14 cellular contexts compared by ENCODE assay signal in the genomic region with DNA sequence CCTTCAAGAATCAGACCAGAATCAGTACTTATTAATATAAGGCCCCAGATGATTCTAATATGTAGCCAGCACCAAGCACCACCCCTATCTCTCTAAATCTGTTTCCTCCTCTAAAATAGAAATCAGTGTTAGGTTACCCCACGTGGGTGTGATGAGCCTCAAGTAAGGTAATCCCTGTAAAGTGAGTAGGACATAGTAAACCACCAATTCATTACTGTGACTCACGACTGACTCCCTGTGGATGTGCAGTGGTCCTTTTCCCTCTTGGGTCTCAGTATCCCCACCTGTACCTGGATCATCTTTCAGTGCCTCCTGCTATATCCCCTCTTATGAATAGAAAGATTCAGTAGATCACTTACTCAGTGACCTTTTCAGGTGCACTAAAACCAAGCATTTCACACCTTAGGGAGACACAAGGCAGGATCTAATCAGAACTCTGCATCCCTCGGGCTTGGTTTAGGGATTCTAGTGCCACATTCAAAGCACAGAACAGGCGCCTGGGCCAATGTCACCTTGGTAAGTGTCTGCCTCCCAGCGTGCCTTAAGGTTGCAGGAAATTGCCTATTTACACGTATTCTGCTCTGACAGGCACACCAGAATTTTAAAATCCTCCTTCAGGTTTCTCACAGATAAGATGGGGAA. TPM values are rescaled to one million over a fixed set of nuclear protein-coding genes. Genes with fewer than 3 reads are reported as not detected.
DNase-seq lines count a peak whose midpoint lies in the region; ATAC-seq, FAIRE-seq and TF ChIP-seq lines count a peak whose summit lies in the region.
"Had no signal": no experiment of that assay in that cellular context is flagged by ENCODE, and none has a peak within 500 bp of the region (broad histone marks: within the 10 kb centered on the region; RNA-seq: fewer than 3 reads in every experiment).

No MANE protein-coding gene starts in this region.

- no peaks in the 10 kb centered on the region for H3K9me2 ChIP-seq in Karpas-422 (replicated peaks; ENCODE audit: insufficient read depth, low read length)
- no peaks in the 10 kb centered on the region for H3K9me2 ChIP-seq in neural cell (ENCODE audit: insufficient read depth, low read length)

- H3K4me3 ChIP-seq in Caco-2 (ENCODE audit: low read depth, low read length) = no peak overlapping the region
- H3K4me3 ChIP-seq in Karpas-422 (ENCODE audit: low read length) = no peak overlapping the region
- no peak overlapping the region for H3K4me3 ChIP-seq in astrocyte (ENCODE audit: insufficient read depth, low read depth, low read length)
- H3K4me3 ChIP-seq in neural cell (ENCODE audit: low read length) = no peak overlapping the region
- H3K4me3 ChIP-seq: colonic mucosa had no signal

- H3K27ac Mint-ChIP-seq in Caco-2 (ENCODE audit: unreplicated experiment) = peak overlapping the region; percentile 94
- peak overlapping the region; percentile 83 for H3K27ac Mint-ChIP-seq in astrocyte (ENCODE audit: unreplicated experiment)
- H3K27ac Mint-ChIP-seq in activated naive CD4-positive, alpha-beta T cell treated with anti-CD3 and anti-CD28 coated beads for 36 hours = no peak overlapping the region
- H3K27ac Mint-ChIP-seq in naive thymus-derived CD8-positive, alpha-beta T cell = peak overlapping the region in 1 of 10 donors; percentile 11
- H3K27ac Mint-ChIP-seq: activated naive CD4-positive, alpha-beta T cell treated with anti-CD3 and anti-CD28 coated beads, Interleukin-2, amount 50 U/mL, for 24 hours; T-helper 2 cell treated with Interferon-gamma antibody and Interleukin-4, amounts not matched to agents 5 μg/mL and 100 μg/mL, for 36 hours had no signal

- H3K27ac ChIP-seq in Karpas-422 (ENCODE audit: low read length) = no peak overlapping the region
- no peak overlapping the region for H3K27ac ChIP-seq in astrocyte (ENCODE audit: low read depth, low read length)
- peak overlapping the region; percentile 43 for H3K27ac ChIP-seq in neural cell (ENCODE audit: low read length)
- H3K27ac ChIP-seq: colonic mucosa had no signal

- no peaks in the 10 kb centered on the region for H3K36me3 Mint-ChIP-seq in Caco-2 (ENCODE audit: insufficient read depth, unreplicated experiment)
- peaks cover 2% of the 10 kb centered on the region for H3K36me3 Mint-ChIP-seq in astrocyte (ENCODE audit: low read depth, unreplicated experiment)
- H3K36me3 Mint-ChIP-seq in activated naive CD4-positive, alpha-beta T cell treated with anti-CD3 and anti-CD28 coated beads for 36 hours (ENCODE audit: low read depth) = no peaks in the 10 kb centered on the region
- no peaks in the 10 kb centered on the region for H3K36me3 Mint-ChIP-seq in naive thymus-derived CD8-positive, alpha-beta T cell
- H3K36me3 Mint-ChIP-seq: activated naive CD4-positive, alpha-beta T cell treated with anti-CD3 and anti-CD28 coated beads, Interleukin-2, amount 50 U/mL, for 24 hours had no signal

- ATAC-seq in HG02642 (IDR thresholded peaks at IDR 0.05; ENCODE audit: poor library complexity, unreplicated experiment) (no peak), GM21619 (IDR thresholded peaks at IDR 0.05; ENCODE audit: unreplicated experiment) (no peak)
- no peak for ATAC-seq in naive thymus-derived CD8-positive, alpha-beta T cell

- peaks cover 11% of the 10 kb centered on the region for H3K9me3 Mint-ChIP-seq in Caco-2 (ENCODE audit: unreplicated experiment)
- H3K9me3 Mint-ChIP-seq in astrocyte (ENCODE audit: unreplicated experiment) = peaks cover 7% of the 10 kb centered on the region
- peaks cover 2% of the 10 kb centered on the region for H3K9me3 Mint-ChIP-seq in activated naive CD4-positive, alpha-beta T cell treated with anti-CD3 and anti-CD28 coated beads for 36 hours
- peaks cover 0 to 10% (median 0%) of the 10 kb centered on the region in 9 donors for H3K9me3 Mint-ChIP-seq in naive thymus-derived CD8-positive, alpha-beta T cell

- DNase-seq in Caco-2 (no peak), Karpas-422 (peak; percentile 44), astrocyte (ENCODE audit: low read depth) (peak; percentile 26)
- DNase-seq in activated naive CD4-positive, alpha-beta T cell treated with anti-CD3 and anti-CD28 coated beads for 36 hours = no peak
- DNase-seq in naive thymus-derived CD8-positive, alpha-beta T cell = no peak
- DNase-seq: colonic mucosa; stimulated activated naive CD4-positive, alpha-beta T cell treated with Interleukin-2 at 50 U/mL for 16 hours had no signal

- POLR2A ChIA-PET in Caco-2 (lab: Charles Lee) = interaction anchor here (0.9 kb wide), 1 partner anchor 57 kb away, joined by 3 read pairs; no protein-coding TSS in a partner anchor
- POLR2A ChIA-PET in naive thymus-derived CD8-positive, alpha-beta T cell (lab: Charles Lee) = no interaction called here

- H4K20me1 ChIP-seq in Karpas-422 (ENCODE audit: insufficient read depth, low read depth, low read length) (no peaks in the 10 kb centered on the region), astrocyte (ENCODE audit: insufficient read depth, low read length) (no peaks in the 10 kb centered on the region), neural cell (ENCODE audit: insufficient read depth) (no peaks in the 10 kb centered on the region)

- H3K4me1 ChIP-seq in Caco-2 = peaks cover 31% of the 10 kb centered on the region
- peaks cover 7% of the 10 kb centered on the region for H3K4me1 ChIP-seq in Karpas-422 (ENCODE audit: low read length)
- H3K4me1 ChIP-seq in astrocyte (ENCODE audit: insufficient read depth, low read length) = peaks cover 11% of the 10 kb centered on the region
- H3K4me1 ChIP-seq: colonic mucosa had no signal

- peaks cover 12% of the 10 kb centered on the region for H3K9me3 ChIP-seq in Caco-2
- no peaks in the 10 kb centered on the region for H3K9me3 ChIP-seq in Karpas-422 (ENCODE audit: low read length)
- peaks cover 5% of the 10 kb centered on the region for H3K9me3 ChIP-seq in astrocyte (ENCODE audit: insufficient read depth, low read depth, low read length)
- no peaks in the 10 kb centered on the region for H3K9me3 ChIP-seq in neural cell (ENCODE audit: low read length)
- H3K9me3 ChIP-seq: colonic mucosa had no signal

- BruUV-seq in Caco-2 (replicated peaks; lab: Mats Ljungman, UMichigan) = no TSS peak

- CTCF ChIA-PET in Caco-2 (lab: Charles Lee) = no interaction called here
- CTCF ChIA-PET in activated naive CD4-positive, alpha-beta T cell treated with anti-CD3 and anti-CD28 coated beads for 36 hours (lab: Charles Lee) = no interaction called here

- H2AFZ ChIP-seq in Karpas-422 (ENCODE audit: low read length) = no peak overlapping the region
- H2AFZ ChIP-seq in astrocyte (ENCODE audit: low read depth, low read length) = no peak overlapping the region
- peak overlapping the region; percentile 25 for H2AFZ ChIP-seq in neural cell (ENCODE audit: low read depth, low read length)

- peaks cover 13% of the 10 kb centered on the region for H3K4me1 Mint-ChIP-seq in Caco-2 (ENCODE audit: low read depth, unreplicated experiment)
- peaks cover 28% of the 10 kb centered on the region for H3K4me1 Mint-ChIP-seq in astrocyte (ENCODE audit: low read depth, unreplicated experiment)
- H3K4me1 Mint-ChIP-seq in activated naive CD4-positive, alpha-beta T cell treated with anti-CD3 and anti-CD28 coated beads for 36 hours (ENCODE audit: low read depth) = no peaks in the 10 kb centered on the region
- no peaks in the 10 kb centered on the region for H3K4me1 Mint-ChIP-seq in naive thymus-derived CD8-positive, alpha-beta T cell
- H3K4me1 Mint-ChIP-seq: activated naive CD4-positive, alpha-beta T cell treated with anti-CD3 and anti-CD28 coated beads, Interleukin-2, amount 50 U/mL, for 24 hours had no signal

- H3K36me3 ChIP-seq in Caco-2 (ENCODE audit: control insufficient read depth, insufficient read depth, low read length) (no peaks in the 10 kb centered on the region), Karpas-422 (ENCODE audit: insufficient read depth, low read length) (no peaks in the 10 kb centered on the region), astrocyte (ENCODE audit: insufficient read depth, low read length) (no peaks in the 10 kb centered on the region), neural cell (ENCODE audit: insufficient read depth, low read length) (no peaks in the 10 kb centered on the region)
- H3K36me3 ChIP-seq: colonic mucosa had no signal

- H3K4me3 Mint-ChIP-seq in Caco-2 (ENCODE audit: unreplicated experiment) = peak overlapping the region; percentile 52
- no peak overlapping the region for H3K4me3 Mint-ChIP-seq in astrocyte (ENCODE audit: unreplicated experiment)
- no peak overlapping the region for H3K4me3 Mint-ChIP-seq in activated naive CD4-positive, alpha-beta T cell treated with anti-CD3 and anti-CD28 coated beads for 36 hours
- H3K4me3 Mint-ChIP-seq in naive thymus-derived CD8-positive, alpha-beta T cell = no peak overlapping the region
- H3K4me3 Mint-ChIP-seq: activated naive CD4-positive, alpha-beta T cell treated with anti-CD3 and anti-CD28 coated beads, Interleukin-2, amount 50 U/mL, for 24 hours; T-helper 2 cell treated with Interferon-gamma antibody and Interleukin-4, amounts not matched to agents 5 μg/mL and 100 μg/mL, for 36 hours had no signal

- intact Hi-C loops in Caco-2 (cut with micrococcal nuclease; ENCODE audit: unreplicated experiment) = no loop called here
- intact Hi-C loops in activated naive CD4-positive, alpha-beta T cell treated with anti-CD3 and anti-CD28 coated beads for 36 hours (cut with micrococcal nuclease) = no loop called here

- TF ChIP-seq CTCF in Caco-2 (IDR thresholded peaks at IDR 0.05; ENCODE audit: insufficient read depth in 1 of 2, low read depth in 1 of 2, low read length in 1 of 2, severe bottlenecking in 1 of 2, unreplicated experiment in 1 of 2) (no peak), astrocyte (IDR thresholded peaks at IDR 0.05; ENCODE audit: insufficient read depth, low read depth, low read length) (no peak), neural cell (IDR thresholded peaks at IDR 0.05; ENCODE audit: poor library complexity, severe bottlenecking) (peak; percentile 13)

- no peak for TF ChIP-seq RAD21 in neural cell (conservative IDR thresholded peaks at IDR 0.05)

- no peak for TF ChIP-seq EP300 in neural cell (conservative IDR thresholded peaks at IDR 0.05; ENCODE audit: poor library complexity, severe bottlenecking)

- FAIRE-seq in astrocyte (lab: Jason Lieb, UNC) = no peak
- FAIRE-seq: keratinocyte had no signal

- H3K9ac ChIP-seq in Karpas-422 (ENCODE audit: low read length) (no peak overlapping the region), astrocyte (ENCODE audit: low read length) (no peak overlapping the region), neural cell (ENCODE audit: low read length) (peak overlapping the region; percentile 32)

- H3F3A ChIP-seq in neural cell (ENCODE audit: insufficient read depth, low read length, poor library complexity, severe bottlenecking) = no peaks in the 10 kb centered on the region

- H3K4me2 ChIP-seq in Karpas-422 (ENCODE audit: low read depth, low read length, poor library complexity, severe bottlenecking) = no peak overlapping the region
- H3K4me2 ChIP-seq in astrocyte (ENCODE audit: low read length) = no peak overlapping the region
- no peak overlapping the region for H3K4me2 ChIP-seq in neural cell (ENCODE audit: low read length)

- H3K27me3 Mint-ChIP-seq in Caco-2 (ENCODE audit: insufficient read depth, unreplicated experiment) (no peaks in the 10 kb centered on the region), astrocyte (ENCODE audit: low read depth, unreplicated experiment) (peaks cover 5% of the 10 kb centered on the region)
- peaks cover 2% of the 10 kb centered on the region for H3K27me3 Mint-ChIP-seq in activated naive CD4-positive, alpha-beta T cell treated with anti-CD3 and anti-CD28 coated beads for 36 hours (ENCODE audit: low read depth)
- peaks cover 0 to 9% (median 0%) of the 10 kb centered on the region in 5 donors for H3K27me3 Mint-ChIP-seq in naive thymus-derived CD8-positive, alpha-beta T cell

- H3K79me2 ChIP-seq in Karpas-422 (ENCODE audit: low read length) (no peaks in the 10 kb centered on the region), astrocyte (ENCODE audit: insufficient read depth, low read length) (no peaks in the 10 kb centered on the region), neural cell (replicated peaks; ENCODE audit: insufficient read depth, low read length) (no peaks in the 10 kb centered on the region)

- H3K27me3 ChIP-seq in Caco-2 (replicated peaks; ENCODE audit: control insufficient read depth, insufficient read depth, low read length) = no peaks in the 10 kb centered on the region
- H3K27me3 ChIP-seq in Karpas-422 (ENCODE audit: low read length) = no peaks in the 10 kb centered on the region
- H3K27me3 ChIP-seq in astrocyte (ENCODE audit: insufficient read depth, low read length) = no peaks in the 10 kb centered on the region
- no peaks in the 10 kb centered on the region for H3K27me3 ChIP-seq in neural cell (ENCODE audit: insufficient read depth, low read depth, low read length)
- H3K27me3 ChIP-seq: colonic mucosa had no signal

RNA-seq across cellular contexts. Expression of a gene that starts 12.2 kb away (rescaled TPM):
- total RNA-seq in Caco-2 (2022) (35.7 and 38.3 TPM in 2 replicates), astrocyte (124 and 137 TPM in 2 replicates)
- total RNA-seq in Karpas-422 (2014; rRNA removed; shearing (Covaris generic); ENCODE audit: low replicate concordance) = 10.3 and 16.3 TPM in 2 replicates
- polyA plus RNA-seq in neural cell = 5.8 and 6.6 TPM in 2 replicates
- 11.2 and 11.6 TPM in 2 replicates for polyA minus RNA-seq in neural cell
- 10 to 100 TPM; 14.1 to 17.9 TPM for total RNA-seq in activated naive CD4-positive, alpha-beta T cell treated with anti-CD3 and anti-CD28 coated beads for 36 hours
- total RNA-seq in naive thymus-derived CD8-positive, alpha-beta T cell = 1 to 10 TPM; 4.5 to 4.7 TPM
- 10 to 100 TPM in 1 of 3 donors, 1 to 10 TPM in 2; 9.2 to 11.9 (median 9.6) TPM for polyA plus RNA-seq in naive thymus-derived CD8-positive, alpha-beta T cell

RNA-seq across cellular contexts. Expression of a gene that starts 43.9 kb away (rescaled TPM):
- total RNA-seq in Caco-2 (2022) (1.3 and 1.6 TPM in 2 replicates), astrocyte (5.6 and 11.0 TPM in 2 replicates)
- total RNA-seq in Karpas-422 (2014; rRNA removed; shearing (Covaris generic); ENCODE audit: low replicate concordance) = not detected in 2 replicates
- 372 and 432 TPM in 2 replicates for polyA plus RNA-seq in neural cell
- polyA minus RNA-seq in neural cell = 574 and 625 TPM in 2 replicates
- under 1 TPM; 0.20 to 0.26 TPM for total RNA-seq in activated naive CD4-positive, alpha-beta T cell treated with anti-CD3 and anti-CD28 coated beads for 36 hours
- not detected for total RNA-seq in naive thymus-derived CD8-positive, alpha-beta T cell
- polyA plus RNA-seq in naive thymus-derived CD8-positive, alpha-beta T cell = not detected
- total RNA-seq: activated CD8-positive, alpha-beta memory T cell treated with anti-CD3 and anti-CD28 coated beads for 36 hours had no signal
- polyA plus RNA-seq: keratinocyte had no signal

Comparison
In these comparisons a context has a peak if more than half of its experiments do, and no peak if none do; other contexts are left out.
1. DNase-seq: peak in Karpas-422 (single experiment) and astrocyte (single experiment); none in Caco-2 (0 of 2), activated naive CD4-positive, alpha-beta T cell treated with anti-CD3 and anti-CD28 coated beads for 36 hours (single experiment) and naive thymus-derived CD8-positive, alpha-beta T cell (0 of 10).